ENCODE assay signal across 10 cellular contexts in genomic region chr10:26481914-26482550, GRCh38. TPM values are rescaled to one million over a fixed set of nuclear protein-coding genes. Genes with fewer than 3 reads are reported as not detected.
A peak's percentile ranks its signal among the peaks of the same experiment; 100 is the strongest.
DNase-seq lines count a peak whose midpoint lies in the region; ATAC-seq and TF ChIP-seq lines count a peak whose summit lies in the region.
"Had no signal": no experiment of that assay in that cellular context is flagged by ENCODE, and none has a peak within 500 bp of the region (broad histone marks: within the 10 kb centered on the region; RNA-seq: fewer than 3 reads in every experiment).

No MANE protein-coding gene starts in this region.

- H3K27ac ChIP-seq in DOHH2 (ENCODE audit: low read depth, low read length): peak overlapping the region; percentile 92
- H3K27ac ChIP-seq in Karpas-422 (ENCODE audit: low read length): peak overlapping the region; percentile 97
- peak overlapping the region; percentile 39 for H3K27ac ChIP-seq in effector memory CD4-positive, alpha-beta T cell (ENCODE audit: insufficient read depth, low read length, poor library complexity, severe bottlenecking)

- no peaks in the 10 kb centered on the region for H3K36me3 Mint-ChIP-seq in endothelial cell (ENCODE audit: low read depth, unreplicated experiment)

- ATAC-seq in GM21447 (IDR thresholded peaks at IDR 0.05; ENCODE audit: unreplicated experiment): peak; percentile 46
- no peak for ATAC-seq in GM18870 (IDR thresholded peaks at IDR 0.05; ENCODE audit: unreplicated experiment)

- peak overlapping the region; percentile 32; the same call in 1 of the 2 replicates for H2AFZ ChIP-seq in Karpas-422 (ENCODE audit: low read length)

- H3K4me1 ChIP-seq in DOHH2 (ENCODE audit: control insufficient read depth, low read length): peaks cover 81% of the 10 kb centered on the region
- H3K4me1 ChIP-seq in Karpas-422 (ENCODE audit: low read length): peaks cover 80% of the 10 kb centered on the region
- H3K4me1 ChIP-seq in effector memory CD4-positive, alpha-beta T cell (ENCODE audit: control insufficient read depth, insufficient read depth, low read length, poor library complexity, severe bottlenecking): peaks cover 67% of the 10 kb centered on the region

- H4K20me1 ChIP-seq in DOHH2 (ENCODE audit: control insufficient read depth, insufficient read depth, low read depth, low read length) (no peaks in the 10 kb centered on the region), Karpas-422 (ENCODE audit: insufficient read depth, low read depth, low read length) (no peaks in the 10 kb centered on the region)

- H3K9me3 ChIP-seq in DOHH2 (ENCODE audit: control insufficient read depth, insufficient read depth, low read length) (no peaks in the 10 kb centered on the region), Karpas-422 (ENCODE audit: low read length) (no peaks in the 10 kb centered on the region)
- no peaks in the 10 kb centered on the region for H3K9me3 ChIP-seq in effector memory CD4-positive, alpha-beta T cell (ENCODE audit: control insufficient read depth, low read length)
- H3K9me3 ChIP-seq: adrenal gland had no signal

- H3F3A ChIP-seq in DOHH2 (ENCODE audit: control insufficient read depth, insufficient read depth): peaks cover 39% of the 10 kb centered on the region

- no peaks in the 10 kb centered on the region for H3K27me3 ChIP-seq in DOHH2 (ENCODE audit: control insufficient read depth, low read length)
- no peaks in the 10 kb centered on the region for H3K27me3 ChIP-seq in Karpas-422 (ENCODE audit: low read length)
- H3K27me3 ChIP-seq in effector memory CD4-positive, alpha-beta T cell (replicated peaks; ENCODE audit: control insufficient read depth, insufficient read depth, low read length, poor library complexity, severe bottlenecking): no peaks in the 10 kb centered on the region
- H3K27me3 ChIP-seq: adrenal gland had no signal

- no peaks in the 10 kb centered on the region for H3K27me3 Mint-ChIP-seq in endothelial cell (ENCODE audit: unreplicated experiment)

- H3K4me3 ChIP-seq in DOHH2 (ENCODE audit: low read length) (peak overlapping the region; percentile 61), Karpas-422 (ENCODE audit: low read length) (peak overlapping the region; percentile 55)
- peak overlapping the region; percentile 2 for H3K4me3 ChIP-seq in effector memory CD4-positive, alpha-beta T cell (ENCODE audit: insufficient read depth, low read depth, low read length, poor library complexity, severe bottlenecking)
- H3K4me3 ChIP-seq: adrenal gland had no signal

- H3K79me2 ChIP-seq in DOHH2 (ENCODE audit: control insufficient read depth, low read length) (peaks cover 92% of the 10 kb centered on the region), Karpas-422 (ENCODE audit: low read length) (peaks cover 90% of the 10 kb centered on the region)

- H3K9me3 Mint-ChIP-seq in endothelial cell (ENCODE audit: unreplicated experiment): no peaks in the 10 kb centered on the region

- H3K4me1 Mint-ChIP-seq in endothelial cell (ENCODE audit: unreplicated experiment): no peaks in the 10 kb centered on the region

- H3K36me3 ChIP-seq in DOHH2 (ENCODE audit: control insufficient read depth, low read length): peaks cover 35% of the 10 kb centered on the region
- no peaks in the 10 kb centered on the region for H3K36me3 ChIP-seq in Karpas-422 (ENCODE audit: insufficient read depth, low read length)
- no peaks in the 10 kb centered on the region for H3K36me3 ChIP-seq in effector memory CD4-positive, alpha-beta T cell (ENCODE audit: control insufficient read depth, insufficient read depth, low read length)
- H3K36me3 ChIP-seq: adrenal gland had no signal

- H3K27ac Mint-ChIP-seq in endothelial cell (ENCODE audit: unreplicated experiment): no peak overlapping the region

- peak overlapping the region; percentile 65 for H3K9ac ChIP-seq in Karpas-422 (ENCODE audit: low read length)

- H3K4me3 Mint-ChIP-seq in endothelial cell (ENCODE audit: unreplicated experiment): no peak overlapping the region

- TF ChIP-seq CTCF in DOHH2 (IDR thresholded peaks at IDR 0.05; ENCODE audit: low read depth, low read length, poor library complexity, severe bottlenecking): no peak
- no peak for TF ChIP-seq CTCF in endothelial cell (IDR thresholded peaks at IDR 0.05; ENCODE audit: unreplicated experiment)

- DNase-seq in Karpas-422 (peak; percentile 87), HuH-7.5 (ENCODE audit: low spot score) (no peak), glomerular visceral epithelial cell (ENCODE audit: extremely low spot score) (no peak), endothelial cell (ENCODE audit: low spot score) (no peak)
- DNase-seq in effector memory CD4-positive, alpha-beta T cell: peak in 1 of 3 donors; percentile 29
- DNase-seq: stimulated activated CD4-positive, alpha-beta T cell treated with anti-CD3 and anti-CD28 coated beads, Interleukin-1b, Interleukin-23, amount 100 ng/mL, for 48 hours had no signal

- H3K4me2 ChIP-seq in DOHH2 (ENCODE audit: low read length) (peak overlapping the region; percentile 76), Karpas-422 (ENCODE audit: low read depth, low read length, poor library complexity, severe bottlenecking) (peak overlapping the region; percentile 74)

- no peaks in the 10 kb centered on the region for H3K9me2 ChIP-seq in DOHH2 (replicated peaks; ENCODE audit: control insufficient read depth, low read length)
- H3K9me2 ChIP-seq in Karpas-422 (replicated peaks; ENCODE audit: insufficient read depth, low read length): no peaks in the 10 kb centered on the region

RNA-seq across cellular contexts. Expression of gene APBB1IP, which starts 43.9 kb away (rescaled TPM):
- total RNA-seq in Karpas-422 (2014; rRNA removed; shearing (Covaris generic); ENCODE audit: low replicate concordance): 22.7 and 34.7 TPM in 2 replicates
- not detected for total RNA-seq in endothelial cell (ENCODE audit: unreplicated experiment)

Comparison
In these comparisons a context has a peak if more than half of its experiments do, and no peak if none do; other contexts are left out.
1. H3K27ac ChIP-seq: peak in every context shown above with its lines; median percentile 97 in Karpas-422; 92 in DOHH2; 39 in effector memory CD4-positive, alpha-beta T cell.
2. H3K4me3 ChIP-seq: peak in every context shown above with its lines; median percentile 61 in DOHH2; 55 in Karpas-422; 2 in effector memory CD4-positive, alpha-beta T cell.
3. RNA of gene APBB1IP, which starts 43.9 kb away (total RNA-seq): 22.7 to 34.7 TPM in Karpas-422; not detected in endothelial cell (single experiment); every median in the first group is over 10 times any median in the second.